Comparison of ENCODE assay signal across 8 cellular contexts in genomic region chr19:11814707-11815050, GRCh38. TPM values are rescaled to one million over a fixed set of nuclear protein-coding genes. Genes with fewer than 3 reads are reported as not detected.
DNase-seq lines count a peak whose midpoint lies in the region; ATAC-seq and TF ChIP-seq lines count a peak whose summit lies in the region.

No MANE protein-coding gene starts in this region.

- TF ChIP-seq CTCF in esophagus squamous epithelium (IDR thresholded peaks at IDR 0.05) (no peak), natural killer cell (IDR thresholded peaks at IDR 0.05) (no peak)

- H3K27me3 ChIP-seq in esophagus squamous epithelium = no peaks in the 10 kb centered on the region

- peaks cover 0 to 29% (median 0%) of the 10 kb centered on the region in 3 donors for H3K9me3 ChIP-seq in esophagus squamous epithelium

- H3K4me1 Mint-ChIP-seq in activated CD8-positive, alpha-beta memory T cell treated with anti-CD3 and anti-CD28 coated beads, Interleukin-2, amount 10 ng/mL, durations not matched to agents 7 days and 5 days = peaks cover 20% of the 10 kb centered on the region
- H3K4me1 Mint-ChIP-seq in T-cell (peaks cover 26 to 38% (median 31%) of the 10 kb centered on the region in 3 donors), natural killer cell (peaks cover 25 to 32% of the 10 kb centered on the region in 2 donors)

- TF ChIP-seq POLR2A in esophagus squamous epithelium (IDR thresholded peaks at IDR 0.05) = no peak

- WGBS in esophagus squamous epithelium, 2 donors = 2 to 25% methylated on average over 4 to 9 of the region's 13 CpGs

- no peak for ATAC-seq in activated CD8-positive, alpha-beta memory T cell treated with anti-CD3 and anti-CD28 coated beads, Interleukin-2, amount 10 ng/mL, durations not matched to agents 7 days and 5 days
- peak in 3 of 4 experiments; percentile 3 to 4 (median 4) for ATAC-seq in T-cell (replicated peaks in 1 of 4)
- peak in 1 of 3 donors; percentile 5 for ATAC-seq in natural killer cell
- no peak for ATAC-seq in sciatic nerve
- no peak for ATAC-seq in GM21390 (IDR thresholded peaks at IDR 0.05; ENCODE audit: unreplicated experiment)

- H3K36me3 ChIP-seq in esophagus squamous epithelium = peaks cover 0 to 33% (median 0%) of the 10 kb centered on the region in 3 donors

- CTCF ChIA-PET in activated CD8-positive, alpha-beta memory T cell treated with anti-CD3 and anti-CD28 coated beads, Interleukin-2, amount 10 ng/mL, durations not matched to agents 7 days and 5 days (lab: Charles Lee) = interaction anchor here (0.9 to 4.5 kb wide), 5 partner anchors 18 to 276 kb away, joined by 3 to 40 read pairs (median 6); partner anchors contain the start of gene ZNF491
- CTCF ChIA-PET in T-cell (lab: Charles Lee) = interaction anchor here in 1 of 2 donors (3.5 kb wide), 1 partner anchor 17 kb away, joined by 18 read pairs; the partner anchor contains the start of gene ZNF491

- H3K27me3 Mint-ChIP-seq in activated CD8-positive, alpha-beta memory T cell treated with anti-CD3 and anti-CD28 coated beads, Interleukin-2, amount 10 ng/mL, durations not matched to agents 7 days and 5 days = no peaks in the 10 kb centered on the region
- no peaks in the 10 kb centered on the region for H3K27me3 Mint-ChIP-seq in T-cell
- no peaks in the 10 kb centered on the region for H3K27me3 Mint-ChIP-seq in natural killer cell (ENCODE audit: low read depth in 2 of 2)

- DNase-seq in activated CD8-positive, alpha-beta memory T cell treated with anti-CD3 and anti-CD28 coated beads, Interleukin-2, amount 10 ng/mL, durations not matched to agents 7 days and 5 days = no peak
- no peak for DNase-seq in activated CD8-positive, alpha-beta memory T cell treated with anti-CD3 and anti-CD28 coated beads for 24 hours
- DNase-seq in T-cell (no peak), esophagus squamous epithelium (lab: John Stamatoyannopoulos, UW) (no peak), natural killer cell (no peak), sciatic nerve (ENCODE audit: low spot score) (no peak)
- DNase-seq in activated CD4-positive, alpha-beta T cell treated with anti-CD3 and anti-CD28 coated beads, Interleukin-2, amount 50 U/mL, for 4 hours = no peak

- H3K4me1 ChIP-seq in esophagus squamous epithelium = peaks cover 0 to 32% (median 13%) of the 10 kb centered on the region in 3 donors

- peak overlapping the region; percentile 91 for H3K4me3 Mint-ChIP-seq in activated CD8-positive, alpha-beta memory T cell treated with anti-CD3 and anti-CD28 coated beads, Interleukin-2, amount 10 ng/mL, durations not matched to agents 7 days and 5 days
- peak overlapping the region; percentile 79 to 93 (median 90) for H3K4me3 Mint-ChIP-seq in T-cell
- H3K4me3 Mint-ChIP-seq in natural killer cell = peak overlapping the region; percentile 95

- intact Hi-C loops in esophagus squamous epithelium (cut with DNase I) (no loop called here), natural killer cell (cut with micrococcal nuclease) (loop anchor here (1.0 to 5.0 kb wide), 2 partner anchors 16 to 33 kb away; partner anchors contain the start of genes ZNF439 and ZNF491), sciatic nerve (cut with DNase I) (no loop called here)

- peaks cover 5% of the 10 kb centered on the region for H3K9me3 Mint-ChIP-seq in activated CD8-positive, alpha-beta memory T cell treated with anti-CD3 and anti-CD28 coated beads, Interleukin-2, amount 10 ng/mL, durations not matched to agents 7 days and 5 days (ENCODE audit: low read depth)
- H3K9me3 Mint-ChIP-seq in T-cell = peaks cover 0 to 4% (median 0%) of the 10 kb centered on the region in 3 donors
- H3K9me3 Mint-ChIP-seq in natural killer cell = no peaks in the 10 kb centered on the region

- peaks cover 41% of the 10 kb centered on the region for H3K36me3 Mint-ChIP-seq in activated CD8-positive, alpha-beta memory T cell treated with anti-CD3 and anti-CD28 coated beads, Interleukin-2, amount 10 ng/mL, durations not matched to agents 7 days and 5 days
- H3K36me3 Mint-ChIP-seq in T-cell = peaks cover 16% of the 10 kb centered on the region
- H3K36me3 Mint-ChIP-seq in natural killer cell = no peaks in the 10 kb centered on the region

- H3K4me3 ChIP-seq in esophagus squamous epithelium = peak overlapping the region; percentile 66 to 84 (median 79)

- H3K27ac Mint-ChIP-seq in activated CD8-positive, alpha-beta memory T cell treated with anti-CD3 and anti-CD28 coated beads, Interleukin-2, amount 10 ng/mL, durations not matched to agents 7 days and 5 days = peak overlapping the region; percentile 66
- H3K27ac Mint-ChIP-seq in T-cell (peak overlapping the region in 1 of 2 donors; percentile 58), natural killer cell (peak overlapping the region; percentile 77 to 91)

- H3K27ac ChIP-seq in esophagus squamous epithelium = peak overlapping the region; percentile 91 to 95 (median 94)

- POLR2A ChIA-PET in T-cell (lab: Charles Lee) = no interaction called here

RNA-seq across cellular contexts. Expression of gene ZNF440, which starts 0.6 kb away (rescaled TPM):
- 10 to 100 TPM; 11.2 to 14.9 TPM for total RNA-seq in activated CD8-positive, alpha-beta memory T cell treated with anti-CD3 and anti-CD28 coated beads, Interleukin-2, amount 10 ng/mL, durations not matched to agents 7 days and 5 days
- total RNA-seq in T-cell = 10 to 100 TPM in 4 of 5 donors, 1 to 10 TPM in 1; 6.3 to 19.8 (median 17.7) TPM
- total RNA-seq in esophagus squamous epithelium = 10 to 100 TPM; 16.1 to 22.2 (median 19.2) TPM
- 10 to 100 TPM; 21.8 to 37.4 (median 26.6) TPM for total RNA-seq in natural killer cell
- 12.1 TPM for total RNA-seq in sciatic nerve

RNA-seq across cellular contexts. Expression of gene ZNF491, which starts 16.4 kb away (rescaled TPM):
- 1 to 10 TPM in 1 of 2 experiments, under 1 TPM in 1; 0.96 to 1.7 TPM for total RNA-seq in activated CD8-positive, alpha-beta memory T cell treated with anti-CD3 and anti-CD28 coated beads, Interleukin-2, amount 10 ng/mL, durations not matched to agents 7 days and 5 days
- 1 to 10 TPM in 4 of 5 donors, under 1 TPM in 1; 0.77 to 3.5 (median 2.3) TPM for total RNA-seq in T-cell
- total RNA-seq in esophagus squamous epithelium = 1 to 10 TPM in 1 of 4 donors, under 1 TPM in 3; 0.13 to 2.3 (median 0.82) TPM
- total RNA-seq in natural killer cell = 1 to 10 TPM; 1.9 to 3.8 (median 3.7) TPM
- total RNA-seq in sciatic nerve = 4.2 TPM

RNA-seq across cellular contexts. Expression of gene ZNF439, which starts 33.8 kb away (rescaled TPM):
- total RNA-seq in activated CD8-positive, alpha-beta memory T cell treated with anti-CD3 and anti-CD28 coated beads, Interleukin-2, amount 10 ng/mL, durations not matched to agents 7 days and 5 days = 1 to 10 TPM; 6.0 to 6.2 TPM
- total RNA-seq in T-cell (10 to 100 TPM in 4 of 5 donors, 1 to 10 TPM in 1; 6.6 to 25.3 (median 16.5) TPM), esophagus squamous epithelium (1 to 10 TPM; 1.6 to 5.0 (median 2.0) TPM), natural killer cell (10 to 100 TPM in 2 of 3 donors, 1 to 10 TPM in 1; 9.6 to 18.4 (median 15.4) TPM), sciatic nerve (12.7 TPM)

RNA-seq across cellular contexts. Expression of gene ZNF441, which starts 47.9 kb away (rescaled TPM):
- total RNA-seq in activated CD8-positive, alpha-beta memory T cell treated with anti-CD3 and anti-CD28 coated beads, Interleukin-2, amount 10 ng/mL, durations not matched to agents 7 days and 5 days = 1 to 10 TPM; 6.7 to 9.4 TPM
- total RNA-seq in T-cell = 10 to 100 TPM in 3 of 5 donors, 1 to 10 TPM in 2; 4.8 to 18.4 (median 16.0) TPM
- 1 to 10 TPM; 1.0 to 5.7 (median 2.4) TPM for total RNA-seq in esophagus squamous epithelium
- 1 to 10 TPM; 6.5 to 9.6 (median 7.1) TPM for total RNA-seq in natural killer cell
- 13.3 TPM for total RNA-seq in sciatic nerve

Comparison
In these comparisons a context has a peak if more than half of its experiments do, and no peak if none do; other contexts are left out.
1. ATAC-seq: peak in T-cell (3 of 4); none in activated CD8-positive, alpha-beta memory T cell treated with anti-CD3 and anti-CD28 coated beads, Interleukin-2, amount 10 ng/mL, durations not matched to agents 7 days and 5 days (single experiment), sciatic nerve (single experiment) and GM21390 (single experiment).
2. Peak in every context shown above with its lines, with median percentiles within 50 percentile points of each other: H3K4me3 Mint-ChIP-seq.